In genomic region chr9:133487331-133487725, GRCh38 we compare ENCODE assay signal across 1 cellular context.
A peak's percentile ranks its signal among the peaks of the same experiment; 100 is the strongest.
TF ChIP-seq lines count a peak whose summit lies in the region.

No MANE protein-coding gene starts in this region.

TF ChIP-seq in HepG2, 621 proteins besides CTCF, POLR2A, EP300 and RAD21:
- TF ChIP-seq ZBTB7B (CRISPR knock-in tag; IDR thresholded peaks at IDR 0.05), result 0 out of 2 replicates have a peak, but pooled peaks have one; percentile 29
- TF ChIP-seq CENPT (CRISPR knock-in tag; IDR thresholded peaks at IDR 0.05; ENCODE audit: low read depth), result no peak
